ENCODE assay signal across 10 cellular contexts in genomic region chr11:95700471-95700817, GRCh38.
A peak's percentile ranks its signal among the peaks of the same experiment; 100 is the strongest.
DNase-seq lines count a peak whose midpoint lies in the region; ATAC-seq, FAIRE-seq and TF ChIP-seq lines count a peak whose summit lies in the region.
"Had no signal": no experiment of that assay in that cellular context is flagged by ENCODE, and none has a peak within 500 bp of the region (broad histone marks: within the 10 kb centered on the region; RNA-seq: fewer than 3 reads in every experiment).

No MANE protein-coding gene starts in this region.

- H3K27ac Mint-ChIP-seq in activated CD4-positive, alpha-beta memory T cell treated with anti-CD3 and anti-CD28 coated beads for 36 hours: peak overlapping the region; percentile 85

- POLR2A ChIA-PET in activated CD4-positive, alpha-beta memory T cell treated with anti-CD3 and anti-CD28 coated beads for 36 hours (lab: Charles Lee): interaction anchor here (0.9 to 2.5 kb wide), 4 partner anchors 26 to 689 kb away, joined by 3 to 12 read pairs (median 7); partner anchors contain the start of genes CCDC82, JRKL and SESN3

- no peaks in the 10 kb centered on the region for H3K27me3 Mint-ChIP-seq in activated CD4-positive, alpha-beta memory T cell treated with anti-CD3 and anti-CD28 coated beads for 36 hours

- CTCF ChIA-PET in activated CD4-positive, alpha-beta memory T cell treated with anti-CD3 and anti-CD28 coated beads for 36 hours (lab: Charles Lee): interaction anchor here (1.0 to 2.0 kb wide), 6 partner anchors 11 to 550 kb away, joined by 3 to 5 read pairs (median 4); no protein-coding TSS in a partner anchor

- in situ Hi-C loops in GM13977 (cut with MboI; ENCODE audit: low pct_unique_long_range_greater_than_20kb, low sequenced_read_pairs, unreplicated experiment): no loop called here

- DNase-seq in activated CD4-positive, alpha-beta memory T cell treated with anti-CD3 and anti-CD28 coated beads for 36 hours: no peak
- DNase-seq in GM13977 (ENCODE audit: low spot score) (no peak), HTR-8/SVneo (ENCODE audit: insufficient read length, low spot score) (no peak), GM19240 (ENCODE audit: insufficient read length, low spot score) (no peak)
- DNase-seq: Kasumi-1, pancreas had no signal

- peaks cover 2% of the 10 kb centered on the region for H3K9me3 Mint-ChIP-seq in activated CD4-positive, alpha-beta memory T cell treated with anti-CD3 and anti-CD28 coated beads for 36 hours

- H3K4me1 Mint-ChIP-seq in activated CD4-positive, alpha-beta memory T cell treated with anti-CD3 and anti-CD28 coated beads for 36 hours (ENCODE audit: low read depth): peaks cover 55% of the 10 kb centered on the region

- H3K27ac ChIP-seq in skin epidermis: peak overlapping the region in 16 of 21 experiments; percentile 3 to 87 (median 46)
- H3K27ac ChIP-seq: pancreas, RWPE1 had no signal

- H3K4me3 ChIP-seq in skin epidermis: peak overlapping the region in 1 of 7 experiments; percentile 1
- H3K4me3 ChIP-seq: pancreas had no signal

- H3K36me3 Mint-ChIP-seq in activated CD4-positive, alpha-beta memory T cell treated with anti-CD3 and anti-CD28 coated beads for 36 hours: peaks cover 4% of the 10 kb centered on the region

- intact Hi-C loops in activated CD4-positive, alpha-beta memory T cell treated with anti-CD3 and anti-CD28 coated beads for 36 hours (cut with micrococcal nuclease): loop anchor here (1.0 to 5.0 kb wide), 8 partner anchors 15 to 633 kb away; partner anchors contain the start of genes ENDOD1, SESN3 and SRSF8

- TF ChIP-seq CTCF in GM13977 (IDR thresholded peaks at IDR 0.05; ENCODE audit: extremely low read depth, insufficient read depth, missing control alignments): no peak

- peak overlapping the region; percentile 65 for H3K4me3 Mint-ChIP-seq in activated CD4-positive, alpha-beta memory T cell treated with anti-CD3 and anti-CD28 coated beads for 36 hours

- FAIRE-seq in HTR-8/SVneo (lab: Jason Lieb, UNC): no peak
- FAIRE-seq: pancreas had no signal

- peak; percentile 49 for ATAC-seq in GM19035 (IDR thresholded peaks at IDR 0.05; ENCODE audit: unreplicated experiment)
- peak; percentile 50 for ATAC-seq in HG02798 (IDR thresholded peaks at IDR 0.05; ENCODE audit: poor library complexity, unreplicated experiment)
